Comparison of ENCODE assay signal across 25 cellular contexts in genomic region chr5:134749415-134749814, GRCh38. TPM values are rescaled to one million over a fixed set of nuclear protein-coding genes. Genes with fewer than 3 reads are reported as not detected.
DNase-seq lines count a peak whose midpoint lies in the region; ATAC-seq and TF ChIP-seq lines count a peak whose summit lies in the region.
"Had no signal": no experiment of that assay in that cellular context is flagged by ENCODE, and none has a peak within 500 bp of the region (broad histone marks: within the 10 kb centered on the region; RNA-seq: fewer than 3 reads in every experiment).

No MANE protein-coding gene starts in this region.

- no peak overlapping the region for H3K4me3 Mint-ChIP-seq in CD8-positive, alpha-beta T cell
- no peak overlapping the region for H3K4me3 Mint-ChIP-seq in HFFc6
- H3K4me3 Mint-ChIP-seq: activated T-cell treated with anti-CD3 and anti-CD28 coated beads, Interleukin-2, amount 50 U/mL, for 4 hours; naive thymus-derived CD4-positive, alpha-beta T cell; T-cell had no signal

- no peaks in the 10 kb centered on the region for H3K27me3 Mint-ChIP-seq in CD8-positive, alpha-beta T cell (ENCODE audit: low read depth)
- no peaks in the 10 kb centered on the region for H3K27me3 Mint-ChIP-seq in HFFc6 (ENCODE audit: insufficient read depth)
- H3K27me3 Mint-ChIP-seq: naive thymus-derived CD4-positive, alpha-beta T cell; T-cell had no signal

- POLR2A ChIA-PET in CD8-positive, alpha-beta T cell (lab: Charles Lee), result interaction anchor here (3.2 kb wide), 1 partner anchor 11 kb away, joined by 9 read pairs; the partner anchor contains the start of gene CAMLG

- no peaks in the 10 kb centered on the region for H3K27me3 ChIP-seq in CD8-positive, alpha-beta T cell (ENCODE audit: insufficient read depth, low read length)
- H3K27me3 ChIP-seq in ectodermal cell (ENCODE audit: control insufficient read depth, insufficient read depth, low read length, poor library complexity, severe bottlenecking) (no peaks in the 10 kb centered on the region), mesenchymal stem cell (ENCODE audit: control insufficient read depth in 1 of 2, insufficient read depth in 1 of 2, low read length in 2 of 2) (no peaks in the 10 kb centered on the region)
- H3K27me3 ChIP-seq: BLaER1 treated with 17β-estradiol and CSF1 and Interleukin-3, amounts not matched to agents 10 nM and 100 nM; SJSA1; testis had no signal

- no peak overlapping the region for H3K4ac ChIP-seq in mesenchymal stem cell (ENCODE audit: low read depth in 1 of 2, low read length in 2 of 2)

- no peaks in the 10 kb centered on the region for H3K4me1 ChIP-seq in CD8-positive, alpha-beta T cell (ENCODE audit: insufficient read depth, low read length)
- H3K4me1 ChIP-seq in ectodermal cell (ENCODE audit: control insufficient read depth, insufficient read depth, low read length) (no peaks in the 10 kb centered on the region), mesenchymal stem cell (ENCODE audit: control insufficient read depth, insufficient read depth, low read depth, low read length) (no peaks in the 10 kb centered on the region)
- H3K4me1 ChIP-seq: SJSA1, testis had no signal

- H3K4me1 Mint-ChIP-seq in CD8-positive, alpha-beta T cell (ENCODE audit: low read depth), result peaks cover 1% of the 10 kb centered on the region
- H3K4me1 Mint-ChIP-seq in HFFc6 (ENCODE audit: low read depth), result peaks cover 5% of the 10 kb centered on the region; the same call in 1 of the 2 replicates
- H3K4me1 Mint-ChIP-seq: T-cell had no signal

- peaks cover 19% of the 10 kb centered on the region for H3K36me3 Mint-ChIP-seq in CD8-positive, alpha-beta T cell
- no peaks in the 10 kb centered on the region; the same call in 1 of the 2 replicates for H3K36me3 Mint-ChIP-seq in HFFc6 (ENCODE audit: low read depth)

- DNase-seq in CD8-positive, alpha-beta T cell, result no peak
- DNase-seq in HFFc6, result no peak
- DNase-seq in mesenchymal stem cell, result no peak
- DNase-seq in CD1c-positive myeloid dendritic cell (ENCODE audit: extremely low spot score), result no peak
- no peak for DNase-seq in UCSD-AML1 (lab: John Stamatoyannopoulos, UW; ENCODE audit: unreplicated experiment)
- no peak for DNase-seq in NCI-H1105 treated with DMSO at 0.1 percent for 48 hours (lab: John Stamatoyannopoulos, UW)
- DNase-seq: ACHN; activated naive CD4-positive, alpha-beta T cell treated with Interleukin-2 at 50 U/mL for 16 hours; activated T-cell treated with anti-CD3 and anti-CD28 coated beads, Interleukin-2, amount 50 U/mL, for 4 hours; Calu3; left colon; MM.1S; naive thymus-derived CD4-positive, alpha-beta T cell; NCI-H2171 treated with DMSO at 0.1 percent for 48 hours; NCI-H524 treated with DMSO at 0.1 percent for 48 hours; retina; stimulated activated CD4-positive, alpha-beta T cell treated with anti-CD3 and anti-CD28 coated beads, Interleukin-2, amount 100 ng/mL, for 24 hours; T-cell; testis had no signal

- H2BK5ac ChIP-seq in mesenchymal stem cell (ENCODE audit: low read depth, low read length, poor library complexity, severe bottlenecking), result no peak overlapping the region

- H2BK15ac ChIP-seq in mesenchymal stem cell (ENCODE audit: low read depth, poor library complexity, severe bottlenecking), result no peak overlapping the region

- H3K27ac Mint-ChIP-seq in CD8-positive, alpha-beta T cell, result peak overlapping the region; percentile 18
- peak overlapping the region; percentile 10; the same call in 1 of the 2 replicates for H3K27ac Mint-ChIP-seq in HFFc6

- H3K27ac ChIP-seq in CD8-positive, alpha-beta T cell (ENCODE audit: low read depth, low read length), result no peak overlapping the region
- H3K27ac ChIP-seq in ectodermal cell (ENCODE audit: insufficient read depth, low read depth, low read length, poor library complexity, severe bottlenecking) (peak overlapping the region; percentile 81), mesenchymal stem cell (ENCODE audit: low read length, poor library complexity, severe bottlenecking) (no peak overlapping the region)
- H3K27ac ChIP-seq: SJSA1, testis had no signal

- H3K9ac ChIP-seq in mesenchymal stem cell (ENCODE audit: low read length), result no peak overlapping the region
- H3K9ac ChIP-seq: BLaER1 treated with 17β-estradiol and CSF1 and Interleukin-3, amounts not matched to agents 10 nM and 100 nM had no signal

- H3K79me1 ChIP-seq in mesenchymal stem cell (replicated peaks; ENCODE audit: low read length, poor library complexity, severe bottlenecking), result peaks cover 8% of the 10 kb centered on the region

- TF ChIP-seq CTCF in CD8-positive, alpha-beta T cell (IDR thresholded peaks at IDR 0.05), result no peak
- no peak for TF ChIP-seq CTCF in HFFc6 (IDR thresholded peaks at IDR 0.05)

- no peak overlapping the region for H3K4me2 ChIP-seq in mesenchymal stem cell (ENCODE audit: low read length, poor library complexity, severe bottlenecking)
- H3K4me2 ChIP-seq: smooth muscle cell had no signal

- H3K18ac ChIP-seq in mesenchymal stem cell (ENCODE audit: low read depth in 1 of 2, low read length in 2 of 2), result no peak overlapping the region

- CTCF ChIA-PET in CD8-positive, alpha-beta T cell (lab: Charles Lee), result interaction anchor here (0.9 to 1.3 kb wide), 3 partner anchors 9 to 16 kb away, joined by 3 to 5 read pairs (median 3); partner anchors contain the start of genes CAMLG and DDX46

- H3K9me3 Mint-ChIP-seq in CD8-positive, alpha-beta T cell, result no peaks in the 10 kb centered on the region
- no peaks in the 10 kb centered on the region for H3K9me3 Mint-ChIP-seq in HFFc6
- H3K9me3 Mint-ChIP-seq: activated T-cell treated with anti-CD3 and anti-CD28 coated beads, Interleukin-2, amount 50 U/mL, for 4 hours; naive thymus-derived CD4-positive, alpha-beta T cell; T-cell had no signal

- H4K91ac ChIP-seq in mesenchymal stem cell (ENCODE audit: low read length), result no peak overlapping the region

- H4K8ac ChIP-seq in mesenchymal stem cell (ENCODE audit: low read length), result no peak overlapping the region

- no peak overlapping the region for H2BK12ac ChIP-seq in mesenchymal stem cell (ENCODE audit: low read length in 2 of 2)

- H2BK120ac ChIP-seq in mesenchymal stem cell (ENCODE audit: low read depth, low read length), result no peak overlapping the region

- H3K23ac ChIP-seq in mesenchymal stem cell (ENCODE audit: low read length in 2 of 2), result no peak overlapping the region

- H2AFZ ChIP-seq in mesenchymal stem cell (ENCODE audit: low read depth, low read length), result peak overlapping the region; percentile 39

- no peaks in the 10 kb centered on the region for H3K9me3 ChIP-seq in CD8-positive, alpha-beta T cell (ENCODE audit: low read length)
- H3K9me3 ChIP-seq in ectodermal cell (ENCODE audit: control insufficient read depth, low read length) (no peaks in the 10 kb centered on the region), mesenchymal stem cell (ENCODE audit: control insufficient read depth, low read length) (no peaks in the 10 kb centered on the region)
- H3K9me3 ChIP-seq: BLaER1 treated with 17β-estradiol and CSF1 and Interleukin-3, amounts not matched to agents 10 nM and 100 nM; SJSA1; testis had no signal

- intact Hi-C loops in CD8-positive, alpha-beta T cell (cut with DNase I, micrococcal nuclease), result no loop called here

- 72 to 73% methylated on average over 3 of the region's 3 CpGs for WGBS in ectodermal cell, 2 experiments
- 100% methylated on average over 3 of the region's 3 CpGs for WGBS in mesenchymal stem cell

- H2AK5ac ChIP-seq in mesenchymal stem cell (ENCODE audit: low read length, severe bottlenecking), result no peak overlapping the region

- no peak overlapping the region for H3K4me3 ChIP-seq in CD8-positive, alpha-beta T cell (ENCODE audit: low read depth, low read length)
- H3K4me3 ChIP-seq in ectodermal cell (ENCODE audit: insufficient read depth, low read depth, low read length) (no peak overlapping the region), mesenchymal stem cell (ENCODE audit: insufficient read depth in 1 of 2, low read depth in 1 of 2, low read length in 2 of 2) (no peak overlapping the region)
- H3K4me3 ChIP-seq: BLaER1 treated with 17β-estradiol and CSF1 and Interleukin-3, amounts not matched to agents 10 nM and 100 nM; K562; SJSA1; smooth muscle cell; testis had no signal

- H3K36me3 ChIP-seq in CD8-positive, alpha-beta T cell (ENCODE audit: insufficient read depth, low read length), result no peaks in the 10 kb centered on the region
- H3K36me3 ChIP-seq in ectodermal cell (ENCODE audit: control insufficient read depth, insufficient read depth, low read length) (no peaks in the 10 kb centered on the region), mesenchymal stem cell (ENCODE audit: control insufficient read depth in 1 of 2, insufficient read depth in 2 of 2, low read depth in 1 of 2, low read length in 2 of 2) (peaks cover 5 to 41% of the 10 kb centered on the region in 2 experiments)

- no peak overlapping the region for H3K14ac ChIP-seq in mesenchymal stem cell (ENCODE audit: low read length in 2 of 2)

- ATAC-seq in CD8-positive, alpha-beta T cell, result no peak
- no peak for ATAC-seq in HG02970 (IDR thresholded peaks at IDR 0.05; ENCODE audit: low FRiP score, unreplicated experiment)
- ATAC-seq: activated T-cell treated with anti-CD3 and anti-CD28 coated beads, Interleukin-2, amount 50 U/mL, for 4 hours; K562; left colon; naive thymus-derived CD4-positive, alpha-beta T cell; T-cell had no signal

RNA-seq across cellular contexts. Expression of gene DDX46, which starts 9.2 kb away (rescaled TPM):
- 10 to 100 TPM; 35.1 to 40.4 TPM for total RNA-seq in CD8-positive, alpha-beta T cell
- total RNA-seq in HFFc6 (2021; fragmentation: NEBNext Ultra II Directional; extraction: Animal tissue kit (Norgen Biotek cat#: 25700)), result 10 to 100 TPM; 31.2 to 46.4 (median 43.3) TPM
- polyA plus RNA-seq in ectodermal cell (2013, experiment 1 of 4), result 94.0 TPM
- 83.6 TPM for polyA plus RNA-seq in ectodermal cell (2013, experiment 2 of 4)
- 63.2 TPM for polyA plus RNA-seq in ectodermal cell (2013, experiment 3 of 4)
- 66.3 TPM for polyA plus RNA-seq in ectodermal cell (2013, experiment 4 of 4)
- polyA plus RNA-seq in mesenchymal stem cell (2013, experiment 1 of 2), result 30.6 TPM
- 29.9 TPM for polyA plus RNA-seq in mesenchymal stem cell (2013, experiment 2 of 2)

RNA-seq across cellular contexts. Expression of gene CAMLG, which starts 11.1 kb away (rescaled TPM):
- total RNA-seq in CD8-positive, alpha-beta T cell, result 10 to 100 TPM; 52.3 to 56.2 TPM
- total RNA-seq in HFFc6 (2021; fragmentation: NEBNext Ultra II Directional; extraction: Animal tissue kit (Norgen Biotek cat#: 25700)), result 10 to 100 TPM; 25.2 to 35.1 (median 26.3) TPM
- polyA plus RNA-seq in ectodermal cell (2013, experiment 1 of 4), result 32.2 TPM
- polyA plus RNA-seq in ectodermal cell (2013, experiment 2 of 4), result 29.7 TPM
- polyA plus RNA-seq in ectodermal cell (2013, experiment 3 of 4), result 35.4 TPM
- 37.7 TPM for polyA plus RNA-seq in ectodermal cell (2013, experiment 4 of 4)
- 67.2 TPM for polyA plus RNA-seq in mesenchymal stem cell (2013, experiment 1 of 2)
- polyA plus RNA-seq in mesenchymal stem cell (2013, experiment 2 of 2), result 69.4 TPM
